30 cellular contexts compared by ENCODE assay signal in genomic region chr3:61387817-61388216, GRCh38.
"Had no signal": no experiment of that assay in that cellular context is flagged by ENCODE, and none has a peak within 500 bp of the region (broad histone marks: within the 10 kb centered on the region; RNA-seq: fewer than 3 reads in every experiment).

No MANE protein-coding gene starts in this region.

- DNase-seq: dermis blood vessel endothelial cell; effector memory CD4-positive, alpha-beta T cell; erythroblast; esophagus squamous epithelium; hypothalamus; immature natural killer cell; islet precursor cell; kidney glomerular epithelial cell; left ventricle myocardium superior; lower lobe of right lung; mucosa of descending colon; naive B cell; right lobe of liver; small intestine; stimulated activated CD4-positive, alpha-beta T cell treated with anti-CD3 and anti-CD28 coated beads, Interleukin-2, amount 100 ng/mL, for 24 hours; stimulated activated CD4-positive, alpha-beta T cell treated with anti-CD3 and anti-CD28 coated beads, Interleukin-4, amount 100 ng/mL, for 24 hours; stimulated activated naive CD8-positive, alpha-beta T cell treated with anti-CD3 and anti-CD28 coated beads, Interleukin-15, Interleukin-2, amounts not matched to agents 100 U/mL and 50 U/mL, for 24 hours; substantia nigra; testis; tibial artery; upper lobe of left lung had no signal

- H3K79me2 ChIP-seq: parathyroid adenoma had no signal

- H3K27me3 ChIP-seq: esophagus squamous epithelium, neutrophil, right lobe of liver, testis, tibial artery, upper lobe of left lung had no signal

- H3K4me1 Mint-ChIP-seq: immature natural killer cell; memory B cell; mesothelial cell of epicardium; naive B cell; neural crest cell; stimulated activated effector memory CD8-positive, alpha-beta T cell treated with anti-CD3 and anti-CD28 coated beads, Interleukin-12 subunit alpha, Interleukin-12 subunit beta, amount 100 ng/mL, for 72 hours had no signal

- H3K9me3 ChIP-seq: lower lobe of right lung, mucosa of descending colon, neutrophil, right lobe of liver, testis had no signal

- H3K36me3 ChIP-seq: esophagus squamous epithelium, lower lobe of right lung, neutrophil, right lobe of liver, tibial artery, upper lobe of left lung had no signal

- H3K4me3 ChIP-seq: coronary artery, esophagus squamous epithelium, lower lobe of right lung, mucosa of descending colon, right lobe of liver, testis, tibial artery, upper lobe of left lung had no signal

- H3K9ac ChIP-seq: parathyroid adenoma had no signal

- H2AFZ ChIP-seq: parathyroid adenoma had no signal

- H3K4me1 ChIP-seq: esophagus squamous epithelium, lower lobe of right lung, parathyroid adenoma, right lobe of liver, testis, tibial artery, upper lobe of left lung had no signal

- H3K4me3 Mint-ChIP-seq: immature natural killer cell; memory B cell; mesothelial cell of epicardium; naive B cell; natural killer cell treated with Interleukin-12 subunit alpha and Interleukin-12 subunit beta and Interleukin-15 and Interleukin-18, amount 100 ng/mL, for 72 hours; neural crest cell; stimulated activated effector memory CD8-positive, alpha-beta T cell treated with anti-CD3 and anti-CD28 coated beads, Interleukin-12 subunit alpha, Interleukin-12 subunit beta, amount 100 ng/mL, for 72 hours had no signal

- H3K9me3 Mint-ChIP-seq: natural killer cell treated with Interleukin-12 subunit alpha and Interleukin-12 subunit beta and Interleukin-15 and Interleukin-18, amount 100 ng/mL, for 72 hours had no signal

- H3K27ac ChIP-seq: coronary artery, esophagus squamous epithelium, lower lobe of right lung, neutrophil, parathyroid adenoma, right lobe of liver, testis, tibial artery, upper lobe of left lung had no signal

- H3K27ac Mint-ChIP-seq: immature natural killer cell; memory B cell; mesothelial cell of epicardium; naive B cell; natural killer cell treated with Interleukin-12 subunit alpha and Interleukin-12 subunit beta and Interleukin-15 and Interleukin-18, amount 100 ng/mL, for 72 hours; progenitor cell of endocrine pancreas; stimulated activated effector memory CD8-positive, alpha-beta T cell treated with anti-CD3 and anti-CD28 coated beads, Interleukin-12 subunit alpha, Interleukin-12 subunit beta, amount 100 ng/mL, for 72 hours had no signal

- H3K27me3 Mint-ChIP-seq: progenitor cell of endocrine pancreas had no signal

- H3K36me3 Mint-ChIP-seq: immature natural killer cell; memory B cell; stimulated activated effector memory CD8-positive, alpha-beta T cell treated with anti-CD3 and anti-CD28 coated beads, Interleukin-12 subunit alpha, Interleukin-12 subunit beta, amount 100 ng/mL, for 72 hours had no signal
